Comparison of ENCODE assay signal across 15 cellular contexts in genomic region chr10:46447449-46447848, GRCh38. TPM values are rescaled to one million over a fixed set of nuclear protein-coding genes. Genes with fewer than 3 reads are reported as not detected.
"Had no signal": no experiment of that assay in that cellular context is flagged by ENCODE, and none has a peak within 500 bp of the region (broad histone marks: within the 10 kb centered on the region; RNA-seq: fewer than 3 reads in every experiment).

No MANE protein-coding gene starts in this region.

RNA-seq across cellular contexts. Expression of gene NPY4R, which starts 18.3 kb away (rescaled TPM):
- total RNA-seq: activated CD8-positive, alpha-beta T cell treated with anti-CD3 and anti-CD28 coated beads for 36 hours; activated T-cell treated with anti-CD3 and anti-CD28 coated beads, Interleukin-2, amount 50 U/mL, for 4 hours; activated T-helper 17 cell treated with anti-CD3 and anti-CD28 coated beads, Interleukin-2, amount 50 U/mL, for 72 hours; bronchial epithelial cell; cardiac septum; dermis blood vessel endothelial cell; endothelial cell of umbilical vein; esophagus squamous epithelium; fibroblast of lung; fibroblast of villous mesenchyme; gastroesophageal sphincter; glomerular endothelial cell; T-cell; T-helper 2 cell treated with Interferon-gamma antibody and Interleukin-4, amounts not matched to agents 100 ng/mL and 5 ng/mL, for 36 hours; WTC11 had no signal
- polyA plus RNA-seq: endothelial cell of umbilical vein had no signal
